ENCODE assay signal across 1 cellular context in genomic region chr13:42401376-42401775, GRCh38.
TF ChIP-seq lines count a peak whose summit lies in the region.

No MANE protein-coding gene starts in this region.

TF ChIP-seq in GM12878, 131 proteins besides CTCF, POLR2A, EP300 and RAD21 (continued from another document):
- TF ChIP-seq TCF3 (IDR thresholded peaks at IDR 0.05; ENCODE audit: borderline replicate concordance, insufficient read depth, low read depth, low read length) (0 out of 2 replicates have a peak, but pooled peaks have one; percentile 21), PAX5 (IDR thresholded peaks at IDR 0.05; ENCODE audit: borderline replicate concordance, low read depth, low read length) (peak; percentile 93), E2F4 (IDR thresholded peaks at IDR 0.05; ENCODE audit: low read depth, low read length) (no peak), NFXL1 (IDR thresholded peaks at IDR 0.05; ENCODE audit: borderline replicate concordance) (no peak), PKNOX1 (IDR thresholded peaks at IDR 0.05) (no peak), SRF (IDR thresholded peaks at IDR 0.05; ENCODE audit: low read depth in 2 of 2, low read length in 2 of 2) (no peak), NFIC (IDR thresholded peaks at IDR 0.05; ENCODE audit: low read depth, low read length) (peak; percentile 73; the same call in 1 of the 2 replicates), ZNF592 (IDR thresholded peaks at IDR 0.05) (no peak), IKZF1 (conservative IDR thresholded peaks at IDR 0.05) (0 out of 2 replicates have a peak, but pooled peaks have one; percentile 16), BHLHE40 (IDR thresholded peaks at IDR 0.05; ENCODE audit: borderline replicate concordance in 1 of 2, low read depth in 2 of 2, low read length in 1 of 2) (0 out of 4 replicates have a peak, but pooled peaks have one; percentile 13 to 16), PML (IDR thresholded peaks at IDR 0.05; ENCODE audit: low read length) (no peak), NR2C1 (IDR thresholded peaks at IDR 0.05) (no peak), CREM (IDR thresholded peaks at IDR 0.05; ENCODE audit: low read depth) (peak; percentile 48; the same call in 1 of the 2 replicates), KDM1A (IDR thresholded peaks at IDR 0.05; ENCODE audit: borderline replicate concordance) (no peak), SMARCA5 (IDR thresholded peaks at IDR 0.05) (no peak), RELA (IDR thresholded peaks at IDR 0.05; ENCODE audit: borderline replicate concordance, partially characterized antibody) (no peak), YBX1 (IDR thresholded peaks at IDR 0.05) (no peak), MXI1 (IDR thresholded peaks at IDR 0.05; ENCODE audit: low read depth, low read length) (no peak), FOS (IDR thresholded peaks at IDR 0.05; ENCODE audit: borderline replicate concordance, extremely low read depth, insufficient read length) (no peak), CEBPB (IDR thresholded peaks at IDR 0.05; ENCODE audit: borderline replicate concordance in 1 of 2, low read depth in 2 of 2, low read length in 2 of 2) (no peak)
- TF ChIP-seq, protein P1, sequence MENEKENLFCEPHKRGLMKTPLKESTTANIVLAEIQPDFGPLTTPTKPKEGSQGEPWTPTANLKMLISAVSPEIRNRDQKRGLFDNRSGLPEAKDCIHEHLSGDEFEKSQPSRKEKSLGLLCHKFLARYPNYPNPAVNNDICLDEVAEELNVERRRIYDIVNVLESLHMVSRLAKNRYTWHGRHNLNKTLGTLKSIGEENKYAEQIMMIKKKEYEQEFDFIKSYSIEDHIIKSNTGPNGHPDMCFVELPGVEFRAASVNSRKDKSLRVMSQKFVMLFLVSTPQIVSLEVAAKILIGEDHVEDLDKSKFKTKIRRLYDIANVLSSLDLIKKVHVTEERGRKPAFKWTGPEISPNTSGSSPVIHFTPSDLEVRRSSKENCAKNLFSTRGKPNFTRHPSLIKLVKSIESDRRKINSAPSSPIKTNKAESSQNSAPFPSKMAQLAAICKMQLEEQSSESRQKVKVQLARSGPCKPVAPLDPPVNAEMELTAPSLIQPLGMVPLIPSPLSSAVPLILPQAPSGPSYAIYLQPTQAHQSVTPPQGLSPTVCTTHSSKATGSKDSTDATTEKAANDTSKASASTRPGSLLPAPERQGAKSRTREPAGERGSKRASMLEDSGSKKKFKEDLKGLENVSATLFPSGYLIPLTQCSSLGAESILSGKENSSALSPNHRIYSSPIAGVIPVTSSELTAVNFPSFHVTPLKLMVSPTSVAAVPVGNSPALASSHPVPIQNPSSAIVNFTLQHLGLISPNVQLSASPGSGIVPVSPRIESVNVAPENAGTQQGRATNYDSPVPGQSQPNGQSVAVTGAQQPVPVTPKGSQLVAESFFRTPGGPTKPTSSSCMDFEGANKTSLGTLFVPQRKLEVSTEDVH (IDR thresholded peaks at IDR 0.05; ENCODE audit: low read depth, partially characterized antibody), result no peak
TF ChIP-seq in GM12878: peak in this region for 16.
